ENCODE assay signal across 1 cellular context in genomic region chr14:68307769-68308168, GRCh38.
A peak's percentile ranks its signal among the peaks of the same experiment; 100 is the strongest.
TF ChIP-seq lines count a peak whose summit lies in the region.

No MANE protein-coding gene starts in this region.

TF ChIP-seq in liver, 16 proteins besides CTCF, POLR2A, EP300 and RAD21 (continued from another document):
- TF ChIP-seq, protein P1, sequence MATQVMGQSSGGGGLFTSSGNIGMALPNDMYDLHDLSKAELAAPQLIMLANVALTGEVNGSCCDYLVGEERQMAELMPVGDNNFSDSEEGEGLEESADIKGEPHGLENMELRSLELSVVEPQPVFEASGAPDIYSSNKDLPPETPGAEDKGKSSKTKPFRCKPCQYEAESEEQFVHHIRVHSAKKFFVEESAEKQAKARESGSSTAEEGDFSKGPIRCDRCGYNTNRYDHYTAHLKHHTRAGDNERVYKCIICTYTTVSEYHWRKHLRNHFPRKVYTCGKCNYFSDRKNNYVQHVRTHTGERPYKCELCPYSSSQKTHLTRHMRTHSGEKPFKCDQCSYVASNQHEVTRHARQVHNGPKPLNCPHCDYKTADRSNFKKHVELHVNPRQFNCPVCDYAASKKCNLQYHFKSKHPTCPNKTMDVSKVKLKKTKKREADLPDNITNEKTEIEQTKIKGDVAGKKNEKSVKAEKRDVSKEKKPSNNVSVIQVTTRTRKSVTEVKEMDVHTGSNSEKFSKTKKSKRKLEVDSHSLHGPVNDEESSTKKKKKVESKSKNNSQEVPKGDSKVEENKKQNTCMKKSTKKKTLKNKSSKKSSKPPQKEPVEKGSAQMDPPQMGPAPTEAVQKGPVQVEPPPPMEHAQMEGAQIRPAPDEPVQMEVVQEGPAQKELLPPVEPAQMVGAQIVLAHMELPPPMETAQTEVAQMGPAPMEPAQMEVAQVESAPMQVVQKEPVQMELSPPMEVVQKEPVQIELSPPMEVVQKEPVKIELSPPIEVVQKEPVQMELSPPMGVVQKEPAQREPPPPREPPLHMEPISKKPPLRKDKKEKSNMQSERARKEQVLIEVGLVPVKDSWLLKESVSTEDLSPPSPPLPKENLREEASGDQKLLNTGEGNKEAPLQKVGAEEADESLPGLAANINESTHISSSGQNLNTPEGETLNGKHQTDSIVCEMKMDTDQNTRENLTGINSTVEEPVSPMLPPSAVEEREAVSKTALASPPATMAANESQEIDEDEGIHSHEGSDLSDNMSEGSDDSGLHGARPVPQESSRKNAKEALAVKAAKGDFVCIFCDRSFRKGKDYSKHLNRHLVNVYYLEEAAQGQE (IDR thresholded peaks at IDR 0.05) = no peak
- TF ChIP-seq GABPA (IDR thresholded peaks at IDR 0.05 in 1 of 2, conservative IDR thresholded peaks at IDR 0.05 in 1 of 2) = no peak
- TF ChIP-seq EGR1 (IDR thresholded peaks at IDR 0.05; ENCODE audit: low read depth in 2 of 2) = no peak
- no peak for TF ChIP-seq HNF4G (IDR thresholded peaks at IDR 0.05)
- peak; percentile 16 to 19 for TF ChIP-seq JUND (IDR thresholded peaks at IDR 0.05)
- TF ChIP-seq TAF1 (conservative IDR thresholded peaks at IDR 0.05) = no peak
- peak; percentile 36 for TF ChIP-seq SP1 (IDR thresholded peaks at IDR 0.05)
- TF ChIP-seq YY1 (IDR thresholded peaks at IDR 0.05) = peak; percentile 36
- TF ChIP-seq, protein P2, sequence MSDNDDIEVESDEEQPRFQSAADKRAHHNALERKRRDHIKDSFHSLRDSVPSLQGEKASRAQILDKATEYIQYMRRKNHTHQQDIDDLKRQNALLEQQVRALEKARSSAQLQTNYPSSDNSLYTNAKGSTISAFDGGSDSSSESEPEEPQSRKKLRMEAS (IDR thresholded peaks at IDR 0.05) = no peak
